ENCODE assay signal across 1 cellular context in genomic region chr7:25790261-25790660, GRCh38.
TF ChIP-seq lines count a peak whose summit lies in the region.

No MANE protein-coding gene starts in this region.

TF ChIP-seq in H1, 55 proteins besides CTCF, POLR2A, EP300 and RAD21:
- no peak for TF ChIP-seq TEAD4 (IDR thresholded peaks at IDR 0.05; ENCODE audit: low read depth, low read length)
- TF ChIP-seq ATF3 (IDR thresholded peaks at IDR 0.05; ENCODE audit: insufficient read depth, low read depth, low read length), result no peak
- no peak for TF ChIP-seq NRF1 (IDR thresholded peaks at IDR 0.05; ENCODE audit: low read depth, low read length)
- TF ChIP-seq HDAC2 (IDR thresholded peaks at IDR 0.05; ENCODE audit: borderline replicate concordance in 1 of 2, low read depth in 2 of 2, low read length in 2 of 2), result no peak
- TF ChIP-seq SRF (IDR thresholded peaks at IDR 0.05; ENCODE audit: low read depth, low read length), result no peak
